Comparison of ENCODE assay signal across 9 cellular contexts in genomic region chr12:67482751-67483661, GRCh38.
DNase-seq lines count a peak whose midpoint lies in the region; ATAC-seq and TF ChIP-seq lines count a peak whose summit lies in the region.
"Had no signal": no experiment of that assay in that cellular context is flagged by ENCODE, and none has a peak within 500 bp of the region (broad histone marks: within the 10 kb centered on the region; RNA-seq: fewer than 3 reads in every experiment).

No MANE protein-coding gene starts in this region.

- ATAC-seq in GM18505 (IDR thresholded peaks at IDR 0.05; ENCODE audit: unreplicated experiment), result peak; percentile 73
- ATAC-seq in HG02884 (IDR thresholded peaks at IDR 0.05; ENCODE audit: unreplicated experiment), result peak; percentile 53
- no peak for ATAC-seq in GM19324 (IDR thresholded peaks at IDR 0.05; ENCODE audit: low FRiP score, unreplicated experiment)

- TF ChIP-seq POLR2A in GM18505 (IDR thresholded peaks at IDR 0.05; ENCODE audit: borderline replicate concordance, extremely low read depth, insufficient read depth, insufficient read length) (no peak), spleen (IDR thresholded peaks at IDR 0.05) (no peak)

- intact Hi-C loops in spleen (cut with DNase I; ENCODE audit: low total_unique reads), result no loop called here

- H3K4me3 ChIP-seq in spleen, result no peak overlapping the region
- H3K4me3 ChIP-seq: SJSA1 had no signal

- H3K36me3 ChIP-seq in spleen, result no peaks in the 10 kb centered on the region
- H3K36me3 ChIP-seq: SJSA1 had no signal

- DNase-seq in NCI-H69 (lab: John Stamatoyannopoulos, UW) (peak; percentile 86), activated T-cell treated with anti-CD3 and anti-CD28 coated beads for 48 hours (ENCODE audit: low read depth) (peak; percentile 21), globus pallidus (ENCODE audit: low spot score) (peak; percentile 56), spleen (peak; percentile 91), epidermal melanocyte (ENCODE audit: insufficient read length, low spot score) (no peak)

- H3K27ac ChIP-seq in spleen, result peak overlapping the region in 5 of 8 donors; percentile 2 to 75 (median 56)
- H3K27ac ChIP-seq: SJSA1 had no signal

- peaks cover 0 to 14% (median 8%) of the 10 kb centered on the region in 8 donors for H3K9me3 ChIP-seq in spleen

- WGBS in spleen, 5 donors, result 12 to 31% (median 22%) methylated on average over 6 of the region's 6 CpGs

- TF ChIP-seq CTCF in spleen (IDR thresholded peaks at IDR 0.05 in 8 of 11, conservative IDR thresholded peaks at IDR 0.05 in 3 of 11), result no peak

- peaks cover 0 to 35% (median 24%) of the 10 kb centered on the region in 6 donors for H3K4me1 ChIP-seq in spleen

- H3K27me3 ChIP-seq in spleen (replicated peaks in 1 of 7), result no peaks in the 10 kb centered on the region
- H3K27me3 ChIP-seq: SJSA1 had no signal
